Comparison of ENCODE assay signal across 19 cellular contexts in genomic region chr3:63354160-63354559, GRCh38.
DNase-seq lines count a peak whose midpoint lies in the region; ATAC-seq lines count a peak whose summit lies in the region.
"Had no signal": no experiment of that assay in that cellular context is flagged by ENCODE, and none has a peak within 500 bp of the region (broad histone marks: within the 10 kb centered on the region; RNA-seq: fewer than 3 reads in every experiment).

No MANE protein-coding gene starts in this region.

- ATAC-seq in GM18867 (IDR thresholded peaks at IDR 0.05; ENCODE audit: unreplicated experiment) (no peak), T-cell (replicated peaks in 1 of 4) (no peak)
- ATAC-seq: HCT116 had no signal

- H3K4me1 Mint-ChIP-seq in T-cell, result no peaks in the 10 kb centered on the region
- H3K4me1 Mint-ChIP-seq: B cell; CD4-positive, CD25-positive, alpha-beta regulatory T cell had no signal

- POLR2A ChIA-PET in T-cell (lab: Charles Lee), result no interaction called here

- H3K27ac Mint-ChIP-seq in T-cell, result no peak overlapping the region
- H3K27ac Mint-ChIP-seq: B cell; CD4-positive, CD25-positive, alpha-beta regulatory T cell; IgD-negative memory B cell had no signal

- H3K4me3 Mint-ChIP-seq in T-cell, result no peak overlapping the region
- H3K4me3 Mint-ChIP-seq: B cell; CD4-positive, CD25-positive, alpha-beta regulatory T cell; IgD-negative memory B cell had no signal

- no peaks in the 10 kb centered on the region for H3K9me3 Mint-ChIP-seq in T-cell

- DNase-seq in DMS153 (lab: John Stamatoyannopoulos, UW) (peak; percentile 25), DMS153 treated with DMSO at 0.1 percent for 48 hours (lab: John Stamatoyannopoulos, UW; ENCODE audit: unreplicated experiment) (no peak), NCI-H2227 (lab: John Stamatoyannopoulos, UW; ENCODE audit: unreplicated experiment) (peak; percentile 20), amniotic epithelial cell (ENCODE audit: low read depth) (peak; percentile 17), glomerular visceral epithelial cell (ENCODE audit: extremely low spot score) (peak; percentile 13), activated gamma-delta T cell treated with Interleukin-2 at 50 U/mL for 16 hours (no peak), T-cell (no peak)
- DNase-seq: CD4-positive, CD25-positive, alpha-beta regulatory T cell; Kasumi-1; NCI-H146; NCI-H2081 treated with DMSO at 0.1 percent for 48 hours; NCI-H446; NCI-H774; Peyer's patch; SHP77 treated with DMSO at 0.1 percent for 48 hours had no signal

- no peaks in the 10 kb centered on the region for H3K36me3 Mint-ChIP-seq in T-cell
- H3K36me3 Mint-ChIP-seq: IgD-negative memory B cell had no signal

- CTCF ChIA-PET in T-cell (lab: Charles Lee), result interaction anchor here in 1 of 2 donors (0.5 kb wide), 1 partner anchor 1115 kb away, joined by 5 read pairs; no protein-coding TSS in a partner anchor

- peaks cover 21 to 28% of the 10 kb centered on the region in 2 donors for H3K27me3 Mint-ChIP-seq in T-cell
- H3K27me3 Mint-ChIP-seq: CD4-positive, CD25-positive, alpha-beta regulatory T cell had no signal

Comparison
In these comparisons a context has a peak if more than half of its experiments do, and no peak if none do; other contexts are left out.
1. DNase-seq: peak in DMS153 (single experiment), NCI-H2227 (single experiment), amniotic epithelial cell (single experiment) and glomerular visceral epithelial cell (single experiment); none in DMS153 treated with DMSO at 0.1 percent for 48 hours (single experiment), activated gamma-delta T cell treated with Interleukin-2 at 50 U/mL for 16 hours (single experiment) and T-cell (0 of 34).